In the genomic region with DNA sequence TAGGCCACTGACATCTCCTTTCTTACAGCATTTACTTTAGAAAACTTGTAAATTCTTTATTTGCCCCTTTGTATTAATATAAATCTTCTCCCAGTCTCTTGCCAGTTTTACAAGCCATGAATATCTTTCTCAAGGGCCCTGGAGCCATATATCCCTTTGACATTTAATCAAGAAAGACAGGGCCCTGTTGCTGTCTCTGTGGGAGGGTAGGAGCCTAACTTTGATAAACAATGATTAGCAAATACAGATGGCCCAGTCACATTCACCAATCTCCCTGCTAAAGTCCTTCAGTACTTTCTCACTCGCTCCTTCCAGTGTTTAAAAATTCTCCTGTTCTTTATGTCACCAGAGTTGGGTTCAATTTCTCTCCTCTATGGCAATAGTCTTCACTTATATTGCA, we compare ENCODE assay signal across 1 cellular context.
TF ChIP-seq lines count a peak whose summit lies in the region.

No MANE protein-coding gene starts in this region.

TF ChIP-seq in GM23338, 12 proteins besides CTCF, POLR2A, EP300 and RAD21 (continued from another document):
- TF ChIP-seq ZNF462 (CRISPR knock-in tag; IDR thresholded peaks at IDR 0.05) (no peak), EZH2 (IDR thresholded peaks at IDR 0.05; ENCODE audit: low read depth, unreplicated experiment) (no peak), STAT1 (IDR thresholded peaks at IDR 0.05; ENCODE audit: unreplicated experiment) (no peak), ZNF331 (CRISPR knock-in tag; IDR thresholded peaks at IDR 0.05; ENCODE audit: low read depth) (no peak), JUNB (IDR thresholded peaks at IDR 0.05; ENCODE audit: unreplicated experiment) (no peak), POLR2AphosphoS5 (IDR thresholded peaks at IDR 0.05; ENCODE audit: low read depth) (no peak)
